22 cellular contexts compared by ENCODE assay signal in genomic region chr4:110793890-110794588, GRCh38.
DNase-seq lines count a peak whose midpoint lies in the region; ATAC-seq, FAIRE-seq and TF ChIP-seq lines count a peak whose summit lies in the region.
"Had no signal": no experiment of that assay in that cellular context is flagged by ENCODE, and none has a peak within 500 bp of the region (broad histone marks: within the 10 kb centered on the region; RNA-seq: fewer than 3 reads in every experiment).

No MANE protein-coding gene starts in this region.

- H2AK5ac ChIP-seq in H1 (ENCODE audit: low read depth, low read length): no peak overlapping the region

- no peak overlapping the region for H4K8ac ChIP-seq in H1 (ENCODE audit: extremely low read depth, insufficient read depth, low read length)

- TF ChIP-seq RAD21 in H1 (IDR thresholded peaks at IDR 0.05 in 1 of 2, conservative IDR thresholded peaks at IDR 0.05 in 1 of 2; ENCODE audit: low read depth in 2 of 2, low read length in 2 of 2): peak; percentile 8 to 9; a peak in 1 of 4 replicates

- TF ChIP-seq CTCF in H1 (IDR thresholded peaks at IDR 0.05; ENCODE audit: control extremely low read depth in 1 of 3, insufficient read depth in 1 of 3, low read depth in 1 of 3, low read length in 3 of 3): no peak
- no peak for TF ChIP-seq CTCF in foreskin keratinocyte (conservative IDR thresholded peaks at IDR 0.05)

- H3K27me3 ChIP-seq in H1 (replicated peaks in 1 of 4; ENCODE audit: control insufficient read depth in 3 of 4, extremely low read depth in 1 of 4, insufficient read depth in 3 of 4, low read length in 3 of 4): no peaks in the 10 kb centered on the region
- H3K27me3 ChIP-seq in foreskin keratinocyte: no peaks in the 10 kb centered on the region
- H3K27me3 ChIP-seq: colonic mucosa, SJSA1 had no signal

- H4K20me1 ChIP-seq in H1 (replicated peaks in 1 of 2; ENCODE audit: control insufficient read depth in 1 of 2, insufficient read depth in 2 of 2, low read length in 2 of 2): no peaks in the 10 kb centered on the region

- H3K36me3 ChIP-seq in H1 (ENCODE audit: control insufficient read depth in 2 of 4, insufficient read depth in 4 of 4, low read length in 3 of 4) (no peaks in the 10 kb centered on the region), mesodermal cell (ENCODE audit: control insufficient read depth, insufficient read depth, low read length) (no peaks in the 10 kb centered on the region)
- H3K36me3 ChIP-seq: colonic mucosa, SJSA1, WERI-Rb-1 had no signal

- intact Hi-C loops in activated T-helper 1 cell treated with anti-CD3 and anti-CD28 coated beads, Interleukin-12 subunit alpha, Interleukin-12 subunit beta, Interleukin-2, Interleukin-4 antibody, amounts not matched to agents 30 ng/mL and 10 ng/mL and 1 ng/mL, durations not matched to agents 14 hours and 24 hours and 36 hours (cut with micrococcal nuclease): no loop called here

- H2BK5ac ChIP-seq in H1 (ENCODE audit: low read depth, low read length): no peak overlapping the region

- H3K56ac ChIP-seq in H1 (replicated peaks; ENCODE audit: insufficient read length, low read depth, low read length): no peak overlapping the region

- H3K14ac ChIP-seq in H1 (ENCODE audit: insufficient read length): no peak overlapping the region

- no peaks in the 10 kb centered on the region for H3K79me1 ChIP-seq in H1 (ENCODE audit: low read depth, low read length)

- H3K23me2 ChIP-seq in H1 (ENCODE audit: low read depth, low read length): no peaks in the 10 kb centered on the region

- H3K23ac ChIP-seq in H1 (ENCODE audit: insufficient read length): no peak overlapping the region

- no peak for TF ChIP-seq POLR2A in H1 (IDR thresholded peaks at IDR 0.05; ENCODE audit: control extremely low read depth in 1 of 2, low read depth in 2 of 2, low read length in 2 of 2)

- H2BK120ac ChIP-seq in H1 (replicated peaks; ENCODE audit: low read depth, low read length): no peak overlapping the region

- H3K27ac Mint-ChIP-seq in activated T-helper 1 cell treated with anti-CD3 and anti-CD28 coated beads, Interleukin-12 subunit alpha, Interleukin-12 subunit beta, Interleukin-2, Interleukin-4 antibody, amounts not matched to agents 30 ng/mL and 10 ng/mL and 1 ng/mL, durations not matched to agents 14 hours and 24 hours and 36 hours: no peak overlapping the region
- H3K27ac Mint-ChIP-seq: activated CD4-positive, alpha-beta memory T cell treated with anti-CD3 and anti-CD28 coated beads, Interleukin-2, amount 10 ng/mL, durations not matched to agents 7 days and 5 days; activated naive CD4-positive, alpha-beta T cell treated with anti-CD3 and anti-CD28 coated beads, Interleukin-2, amount 10 ng/mL, durations not matched to agents 7 days and 5 days; CD4-positive, alpha-beta T cell; naive B cell had no signal

- no peak overlapping the region for H3K18ac ChIP-seq in H1 (ENCODE audit: extremely low read depth, low read length)

- no peak for ATAC-seq in foreskin keratinocyte
- ATAC-seq: PC-3 had no signal

- DNase-seq in DMS53 treated with DMSO at 0.1 percent for 48 hours (lab: John Stamatoyannopoulos, UW; ENCODE audit: unreplicated experiment) (peak; percentile 29), NCI-H1417 (lab: John Stamatoyannopoulos, UW) (peak in 2 of 3 experiments; percentile 78 to 92), H1 (ENCODE audit: low read depth in 1 of 2, low spot score in 2 of 2) (peak; percentile 7 to 52), HPDE6-E6E7 (ENCODE audit: extremely low spot score) (no peak), foreskin keratinocyte (no peak), GDM1 (lab: John Stamatoyannopoulos, UW) (no peak)
- no peak for DNase-seq in activated T-helper 1 cell treated with anti-CD3 and anti-CD28 coated beads, Interleukin-12 subunit alpha, Interleukin-12 subunit beta, Interleukin-2, Interleukin-4 antibody, amounts not matched to agents 30 ng/mL and 10 ng/mL and 1 ng/mL, durations not matched to agents 14 hours and 24 hours and 36 hours (ENCODE audit: low spot score)
- DNase-seq: activated CD4-positive, alpha-beta memory T cell treated with anti-CD3 and anti-CD28 coated beads, Interleukin-2, amount 10 ng/mL, durations not matched to agents 7 days and 5 days; activated naive CD4-positive, alpha-beta T cell treated with anti-CD3 and anti-CD28 coated beads, Interleukin-2, amount 10 ng/mL, durations not matched to agents 7 days and 5 days; activated T-cell treated with anti-CD3 and anti-CD28 coated beads, Interleukin-2, amount 50 U/mL, for 1 hour; CD4-positive, alpha-beta T cell; colonic mucosa; foreskin melanocyte; naive B cell; NCI-H187; PC-3; stimulated activated CD4-positive, alpha-beta T cell treated with anti-CD3 and anti-CD28 coated beads, Interleukin-2, amount 100 ng/mL, for 24 hours; T-helper 2 cell; WERI-Rb-1 had no signal

- no peak overlapping the region for H4K91ac ChIP-seq in H1 (replicated peaks; ENCODE audit: insufficient read length, low read length)

- peak; percentile 76 for FAIRE-seq in H1 (lab: Jason Lieb, UNC)

- H3K4me3 ChIP-seq in H1 (ENCODE audit: extremely low read depth in 1 of 4, insufficient read depth in 2 of 4, low read depth in 3 of 4, low read length in 4 of 4) (peak overlapping the region in 1 of 4 experiments; percentile 12; a peak in 1 of 8 replicates), mesodermal cell (ENCODE audit: extremely low read depth, insufficient read depth, low read length, poor library complexity, severe bottlenecking) (no peak overlapping the region)
- H3K4me3 ChIP-seq: colonic mucosa, SJSA1 had no signal

- H2BK15ac ChIP-seq in H1 (ENCODE audit: low read length): no peak overlapping the region

- no peaks in the 10 kb centered on the region for H3K36me3 Mint-ChIP-seq in activated T-helper 1 cell treated with anti-CD3 and anti-CD28 coated beads, Interleukin-12 subunit alpha, Interleukin-12 subunit beta, Interleukin-2, Interleukin-4 antibody, amounts not matched to agents 30 ng/mL and 10 ng/mL and 1 ng/mL, durations not matched to agents 14 hours and 24 hours and 36 hours (ENCODE audit: low read depth)
- H3K36me3 Mint-ChIP-seq: activated naive CD4-positive, alpha-beta T cell treated with anti-CD3 and anti-CD28 coated beads, Interleukin-2, amount 10 ng/mL, durations not matched to agents 7 days and 5 days; naive B cell had no signal

- H3K9me3 ChIP-seq in H1 (ENCODE audit: insufficient read depth in 2 of 2, low read depth in 1 of 2, low read length in 1 of 2) (no peaks in the 10 kb centered on the region), mesodermal cell (ENCODE audit: control insufficient read depth, low read length) (no peaks in the 10 kb centered on the region)
- H3K9me3 ChIP-seq: colonic mucosa, SJSA1 had no signal

- TF ChIP-seq EP300 in H1 (IDR thresholded peaks at IDR 0.05; ENCODE audit: borderline replicate concordance in 1 of 2, low read depth in 2 of 2, low read length in 2 of 2): peak in 1 of 2 experiments; percentile 72; a peak in 1 of 3 replicates

- H3K79me2 ChIP-seq in H1 (ENCODE audit: control insufficient read depth in 1 of 2, insufficient read depth in 2 of 2, low read length in 2 of 2): no peaks in the 10 kb centered on the region
- H3K79me2 ChIP-seq: parathyroid adenoma had no signal

- peak overlapping the region in 1 of 2 experiments; percentile 26; a peak in 2 of 4 replicates for H3K4me2 ChIP-seq in H1 (ENCODE audit: insufficient read depth in 1 of 2, low read depth in 2 of 2, low read length in 2 of 2)

- CTCF ChIA-PET in H1 (lab: Charles Lee; ENCODE audit: partially characterized antibody): interaction anchor here (0.7 to 1.2 kb wide), 3 partner anchors 20 to 984 kb away, joined by 3 to 4 read pairs (median 4); no protein-coding TSS in a partner anchor

- H2BK20ac ChIP-seq in H1 (ENCODE audit: low read length): no peak overlapping the region

- peaks cover 0 to 10% (median 0%) of the 10 kb centered on the region in 4 experiments; a peak in 2 of 7 replicates for H3K4me1 ChIP-seq in H1 (replicated peaks in 1 of 4; ENCODE audit: control insufficient read depth in 3 of 4, insufficient read depth in 4 of 4, low read length in 3 of 4)
- peaks cover 24% of the 10 kb centered on the region for H3K4me1 ChIP-seq in mesodermal cell (ENCODE audit: control insufficient read depth, insufficient read depth, low read length, poor library complexity, severe bottlenecking)
- H3K4me1 ChIP-seq in foreskin keratinocyte: no peaks in the 10 kb centered on the region
- H3K4me1 ChIP-seq: colonic mucosa, parathyroid adenoma had no signal

- H3K27me3 Mint-ChIP-seq in activated T-helper 1 cell treated with anti-CD3 and anti-CD28 coated beads, Interleukin-12 subunit alpha, Interleukin-12 subunit beta, Interleukin-2, Interleukin-4 antibody, amounts not matched to agents 30 ng/mL and 10 ng/mL and 1 ng/mL, durations not matched to agents 14 hours and 24 hours and 36 hours (ENCODE audit: insufficient read depth): no peaks in the 10 kb centered on the region
- H3K27me3 Mint-ChIP-seq: activated CD4-positive, alpha-beta memory T cell treated with anti-CD3 and anti-CD28 coated beads, Interleukin-2, amount 10 ng/mL, durations not matched to agents 7 days and 5 days; activated naive CD4-positive, alpha-beta T cell treated with anti-CD3 and anti-CD28 coated beads, Interleukin-2, amount 10 ng/mL, durations not matched to agents 7 days and 5 days; CD4-positive, alpha-beta T cell had no signal

- H4K5ac ChIP-seq in H1 (ENCODE audit: insufficient read length, low read depth, low read length): no peak overlapping the region

- 50% methylated on average over 5 of the region's 5 CpGs; no CpG with 5 or more reads in 1 of the 2 experiments for WGBS in H1 (ENCODE audit: extremely low coverage in 1 of 2, insufficient coverage in 1 of 2, insufficient read length in 1 of 2, insufficient replicate concordance in 2 of 2, low coverage in 1 of 2, low lambda C conversion rate in 2 of 2, missing lambda C conversion rate in 1 of 2), 2 experiments
- 50 to 60% methylated on average over 2 of the region's 5 CpGs for WGBS in mesodermal cell (ENCODE audit: insufficient coverage in 2 of 2), 2 experiments

- H3K9me3 Mint-ChIP-seq in activated T-helper 1 cell treated with anti-CD3 and anti-CD28 coated beads, Interleukin-12 subunit alpha, Interleukin-12 subunit beta, Interleukin-2, Interleukin-4 antibody, amounts not matched to agents 30 ng/mL and 10 ng/mL and 1 ng/mL, durations not matched to agents 14 hours and 24 hours and 36 hours: no peaks in the 10 kb centered on the region
- H3K9me3 Mint-ChIP-seq: activated CD4-positive, alpha-beta memory T cell treated with anti-CD3 and anti-CD28 coated beads, Interleukin-2, amount 10 ng/mL, durations not matched to agents 7 days and 5 days; activated naive CD4-positive, alpha-beta T cell treated with anti-CD3 and anti-CD28 coated beads, Interleukin-2, amount 10 ng/mL, durations not matched to agents 7 days and 5 days; CD4-positive, alpha-beta T cell had no signal

- H3K9ac ChIP-seq in H1 (replicated peaks in 1 of 4; ENCODE audit: extremely low read depth in 1 of 4, low read depth in 3 of 4, low read length in 3 of 4): no peak overlapping the region
- H3K9ac ChIP-seq: parathyroid adenoma had no signal

- H3K4me1 Mint-ChIP-seq in activated T-helper 1 cell treated with anti-CD3 and anti-CD28 coated beads, Interleukin-12 subunit alpha, Interleukin-12 subunit beta, Interleukin-2, Interleukin-4 antibody, amounts not matched to agents 30 ng/mL and 10 ng/mL and 1 ng/mL, durations not matched to agents 14 hours and 24 hours and 36 hours (ENCODE audit: low read depth): no peaks in the 10 kb centered on the region
- H3K4me1 Mint-ChIP-seq: activated CD4-positive, alpha-beta memory T cell treated with anti-CD3 and anti-CD28 coated beads, Interleukin-2, amount 10 ng/mL, durations not matched to agents 7 days and 5 days; activated naive CD4-positive, alpha-beta T cell treated with anti-CD3 and anti-CD28 coated beads, Interleukin-2, amount 10 ng/mL, durations not matched to agents 7 days and 5 days; naive B cell had no signal

- POLR2A ChIA-PET in H1 (lab: Charles Lee; ENCODE audit: partially characterized antibody): no interaction called here

- no peak overlapping the region for H3K4me3 Mint-ChIP-seq in activated T-helper 1 cell treated with anti-CD3 and anti-CD28 coated beads, Interleukin-12 subunit alpha, Interleukin-12 subunit beta, Interleukin-2, Interleukin-4 antibody, amounts not matched to agents 30 ng/mL and 10 ng/mL and 1 ng/mL, durations not matched to agents 14 hours and 24 hours and 36 hours
- H3K4me3 Mint-ChIP-seq: activated CD4-positive, alpha-beta memory T cell treated with anti-CD3 and anti-CD28 coated beads, Interleukin-2, amount 10 ng/mL, durations not matched to agents 7 days and 5 days; activated naive CD4-positive, alpha-beta T cell treated with anti-CD3 and anti-CD28 coated beads, Interleukin-2, amount 10 ng/mL, durations not matched to agents 7 days and 5 days; CD4-positive, alpha-beta T cell; naive B cell had no signal

- H2BK12ac ChIP-seq in H1 (ENCODE audit: low read depth, low read length): no peak overlapping the region

- no peak overlapping the region for H2AFZ ChIP-seq in H1 (ENCODE audit: low read length)
- H2AFZ ChIP-seq: parathyroid adenoma had no signal

- no peak overlapping the region for H3K27ac ChIP-seq in H1 (ENCODE audit: low read depth, low read length)
- peak overlapping the region; percentile 17 for H3K27ac ChIP-seq in mesodermal cell (ENCODE audit: low read depth, low read length, severe bottlenecking)
- H3K27ac ChIP-seq in foreskin keratinocyte: no peak overlapping the region
- H3K27ac ChIP-seq: colonic mucosa, parathyroid adenoma, WERI-Rb-1 had no signal

- no peak overlapping the region for H3K4ac ChIP-seq in H1 (replicated peaks; ENCODE audit: insufficient read length, low read depth, low read length)

Comparison
In these comparisons a context has a peak if more than half of its experiments do, and no peak if none do; other contexts are left out.
1. DNase-seq: peak in DMS53 treated with DMSO at 0.1 percent for 48 hours (single experiment), NCI-H1417 (2 of 3) and H1 (2 of 2); none in HPDE6-E6E7 (single experiment), activated T-helper 1 cell treated with anti-CD3 and anti-CD28 coated beads, Interleukin-12 subunit alpha, Interleukin-12 subunit beta, Interleukin-2, Interleukin-4 antibody, amounts not matched to agents 30 ng/mL and 10 ng/mL and 1 ng/mL, durations not matched to agents 14 hours and 24 hours and 36 hours (single experiment), foreskin keratinocyte (0 of 2) and GDM1 (single experiment).